In the genomic region with DNA sequence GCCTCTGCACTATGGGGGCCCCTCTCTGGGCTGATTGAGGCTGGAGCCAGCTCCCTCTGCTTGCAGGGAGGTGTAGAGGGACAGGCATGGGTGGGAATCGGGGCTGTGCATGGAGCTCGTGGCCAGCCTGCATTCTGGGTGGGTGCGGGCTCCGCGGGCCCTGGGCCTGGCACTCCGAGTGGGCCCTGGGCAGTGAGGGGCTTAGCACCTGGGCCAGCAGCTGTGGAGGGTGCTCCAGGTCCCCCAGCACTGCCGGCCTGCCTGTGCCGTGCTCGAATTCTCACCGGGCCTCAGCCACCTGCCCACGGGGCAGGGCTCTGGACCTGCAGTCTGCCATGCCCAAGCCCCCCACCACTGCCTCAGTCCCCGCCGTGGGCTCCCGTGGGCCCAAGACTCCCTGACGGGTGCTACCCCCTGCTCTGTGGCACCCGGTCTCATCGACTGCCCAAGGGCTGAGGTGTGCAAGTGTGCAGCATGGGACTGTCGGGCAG, we compare ENCODE assay signal across 15 cellular contexts.
DNase-seq lines count a peak whose midpoint lies in the region; ATAC-seq and TF ChIP-seq lines count a peak whose summit lies in the region.
"Had no signal": no experiment of that assay in that cellular context is flagged by ENCODE, and none has a peak within 500 bp of the region (broad histone marks: within the 10 kb centered on the region; RNA-seq: fewer than 3 reads in every experiment).

No MANE protein-coding gene starts in this region.

- no peaks in the 10 kb centered on the region for H3K27me3 ChIP-seq in left ventricle myocardium inferior (ENCODE audit: low read depth)
- no peaks in the 10 kb centered on the region for H3K27me3 ChIP-seq in DND-41 (ENCODE audit: insufficient read depth, low read length, poor library complexity)
- H3K27me3 ChIP-seq in neuronal stem cell (ENCODE audit: control insufficient read depth in 3 of 3, insufficient read depth in 3 of 3, low read depth in 1 of 3, low read length in 3 of 3) = no peaks in the 10 kb centered on the region
- H3K27me3 ChIP-seq in aorta (ENCODE audit: control insufficient read depth in 1 of 2, insufficient read depth in 2 of 2, low read length in 1 of 2) = no peaks in the 10 kb centered on the region
- H3K27me3 ChIP-seq: BLaER1 had no signal

- H4K8ac ChIP-seq in neuronal stem cell (ENCODE audit: low read depth, low read length) = no peak overlapping the region

- H3K4me1 ChIP-seq in left ventricle myocardium inferior (no peaks in the 10 kb centered on the region), DND-41 (ENCODE audit: insufficient read depth, low read length) (peaks cover 59% of the 10 kb centered on the region), neuronal stem cell (ENCODE audit: control insufficient read depth in 2 of 2, insufficient read depth in 1 of 2, low read depth in 1 of 2, low read length in 2 of 2) (peaks cover 0 to 6% of the 10 kb centered on the region in 2 donors), aorta (ENCODE audit: control insufficient read depth in 1 of 2, insufficient read depth in 2 of 2, low read length in 2 of 2) (no peaks in the 10 kb centered on the region)
- H3K4me1 ChIP-seq: BLaER1 had no signal

- no peak overlapping the region for H2BK15ac ChIP-seq in neuronal stem cell (ENCODE audit: low read length)

- H3K27ac ChIP-seq in left ventricle myocardium inferior (replicated peaks) (no peak overlapping the region), DND-41 (ENCODE audit: low read length) (peak overlapping the region; percentile 98), neuronal stem cell (replicated peaks; ENCODE audit: low read length) (no peak overlapping the region), aorta (ENCODE audit: low read depth in 1 of 2, low read length in 2 of 2) (no peak overlapping the region)
- H3K27ac ChIP-seq: BLaER1 had no signal

- H3K23ac ChIP-seq in neuronal stem cell (ENCODE audit: low read depth, low read length, poor library complexity) = no peak overlapping the region

- no peak overlapping the region for H2AK5ac ChIP-seq in neuronal stem cell (ENCODE audit: low read depth, low read length)

- no peaks in the 10 kb centered on the region for H3K79me1 ChIP-seq in neuronal stem cell (ENCODE audit: low read depth, low read length)

- no peak overlapping the region for H3K4ac ChIP-seq in neuronal stem cell (ENCODE audit: low read length)

- intact Hi-C loops in Right ventricle myocardium inferior (cut with DNase I) = no loop called here
- intact Hi-C loops in left ventricle myocardium inferior (cut with micrococcal nuclease) = no loop called here
- intact Hi-C loops in aorta (cut with DNase I) = no loop called here

- no peak overlapping the region for H3K14ac ChIP-seq in neuronal stem cell (ENCODE audit: low read length)

- peak overlapping the region; percentile 72 for H2BK120ac ChIP-seq in neuronal stem cell (ENCODE audit: low read depth, low read length)

- TF ChIP-seq CTCF in left ventricle myocardium inferior (IDR thresholded peaks at IDR 0.05; ENCODE audit: borderline replicate concordance) (no peak), DND-41 (IDR thresholded peaks at IDR 0.05; ENCODE audit: borderline replicate concordance, extremely low read depth, low read length, poor library complexity, severe bottlenecking) (no peak)

- H4K20me1 ChIP-seq in DND-41 (ENCODE audit: insufficient read depth, low read length) = no peaks in the 10 kb centered on the region
- H4K20me1 ChIP-seq: BLaER1 had no signal

- H4K91ac ChIP-seq in neuronal stem cell (ENCODE audit: low read depth, low read length, poor library complexity) = no peak overlapping the region

- H3K4me2 ChIP-seq in DND-41 (ENCODE audit: insufficient read depth, low read length) (no peak overlapping the region), neuronal stem cell (ENCODE audit: insufficient read depth, low read length, poor library complexity, severe bottlenecking) (no peak overlapping the region)
- H3K4me2 ChIP-seq: BLaER1 had no signal

- no peak overlapping the region for H2BK5ac ChIP-seq in neuronal stem cell (ENCODE audit: low read length)

- H3K36me3 ChIP-seq in left ventricle myocardium inferior (no peaks in the 10 kb centered on the region), DND-41 (ENCODE audit: insufficient read depth, low read length) (0 out of 2 replicates have a peak, but pooled peaks cover 3% of the 10 kb centered on the region), neuronal stem cell (replicated peaks in 1 of 2; ENCODE audit: control insufficient read depth in 2 of 2, insufficient read depth in 2 of 2, low read length in 2 of 2) (no peaks in the 10 kb centered on the region), aorta (ENCODE audit: control insufficient read depth in 1 of 2, insufficient read depth in 2 of 2, low read length in 1 of 2) (no peaks in the 10 kb centered on the region)
- H3K36me3 ChIP-seq: BLaER1 had no signal

- H3K9me3 ChIP-seq in left ventricle myocardium inferior (replicated peaks) = peaks cover 14% of the 10 kb centered on the region
- no peaks in the 10 kb centered on the region for H3K9me3 ChIP-seq in DND-41 (ENCODE audit: insufficient read depth, low read length, severe bottlenecking)
- no peaks in the 10 kb centered on the region for H3K9me3 ChIP-seq in neuronal stem cell (replicated peaks in 1 of 2; ENCODE audit: control insufficient read depth in 2 of 2, insufficient read depth in 1 of 2, low read depth in 1 of 2, low read length in 2 of 2)
- no peaks in the 10 kb centered on the region for H3K9me3 ChIP-seq in aorta (ENCODE audit: control insufficient read depth, low read length)

- DNase-seq in Right ventricle myocardium inferior (ENCODE audit: missing footprints) = peak; percentile 47
- DNase-seq in left ventricle myocardium inferior = no peak
- DNase-seq in DND-41 = peak; percentile 18
- DNase-seq in neuronal stem cell (ENCODE audit: low spot score) = no peak
- peak in 1 of 2 donors; percentile 67 for DNase-seq in aorta
- DNase-seq: 8988T; CD4-positive, alpha-beta memory T cell; DMS153; DMS79; GF-D8; H9 had no signal

- WGBS in neuronal stem cell (ENCODE audit: extremely low coverage in 2 of 2, insufficient read length in 2 of 2, insufficient replicate concordance in 1 of 2), 2 donors = no CpG with 5 or more reads among the region's 18 CpGs
- 91 to 98% methylated on average over 15 to 18 of the region's 18 CpGs for WGBS in aorta, 2 donors

- H3K18ac ChIP-seq in neuronal stem cell (ENCODE audit: low read length) = peak overlapping the region; percentile 57

- H3K4me3 ChIP-seq in left ventricle myocardium inferior = no peak overlapping the region
- H3K4me3 ChIP-seq in DND-41 (ENCODE audit: low read depth in 1 of 2, low read length in 2 of 2) = no peak overlapping the region
- no peak overlapping the region for H3K4me3 ChIP-seq in neuronal stem cell (ENCODE audit: low read length in 2 of 2)
- H3K4me3 ChIP-seq in aorta (ENCODE audit: low read length in 2 of 2) = no peak overlapping the region
- H3K4me3 ChIP-seq: BLaER1 had no signal

- peaks cover 20% of the 10 kb centered on the region for H3K79me2 ChIP-seq in DND-41 (ENCODE audit: insufficient read depth, low read length)

- H2BK12ac ChIP-seq in neuronal stem cell (ENCODE audit: low read length) = no peak overlapping the region

- H2AFZ ChIP-seq in DND-41 (ENCODE audit: low read depth, low read length) (no peak overlapping the region), neuronal stem cell (ENCODE audit: low read length) (no peak overlapping the region)

- H3K9ac ChIP-seq in DND-41 (ENCODE audit: low read depth, low read length) = no peak overlapping the region
- H3K9ac ChIP-seq in neuronal stem cell (ENCODE audit: low read depth, low read length, poor library complexity) = peak overlapping the region; percentile 44
- H3K9ac ChIP-seq: BLaER1 had no signal

- no peak for ATAC-seq in Right ventricle myocardium inferior
- no peak for ATAC-seq in DND-41 (ENCODE audit: insufficient read depth, low read depth)
- peak; percentile 36 for ATAC-seq in aorta (ENCODE audit: low FRiP score)
- no peak for ATAC-seq in GM18517 (IDR thresholded peaks at IDR 0.05; ENCODE audit: unreplicated experiment)
- ATAC-seq in GM21825 (IDR thresholded peaks at IDR 0.05; ENCODE audit: unreplicated experiment) = no peak
- ATAC-seq: HepG2 had no signal

Comparison
In these comparisons a context has a peak if more than half of its experiments do, and no peak if none do; other contexts are left out.
1. DNase-seq: peak in Right ventricle myocardium inferior (single experiment) and DND-41 (single experiment); none in left ventricle myocardium inferior (single experiment) and neuronal stem cell (single experiment).